Comparison of ENCODE assay signal across 11 cellular contexts in the genomic region with DNA sequence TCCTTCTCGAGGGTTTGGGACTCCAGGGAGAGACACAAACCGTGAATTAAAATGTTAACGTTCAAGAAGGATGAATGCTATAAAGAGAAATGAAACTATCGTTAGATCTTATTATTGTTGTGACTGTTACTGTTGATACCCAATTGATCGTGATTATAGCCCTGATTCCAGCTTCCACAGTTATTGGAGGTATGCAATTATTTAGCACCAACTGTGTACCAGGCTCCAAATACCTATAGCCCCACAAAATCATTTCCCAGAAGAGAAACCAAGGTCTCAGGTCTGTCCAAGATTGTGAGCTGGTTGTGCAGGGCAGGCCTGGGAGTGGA. TPM values are rescaled to one million over a fixed set of nuclear protein-coding genes. Genes with fewer than 3 reads are reported as not detected.
DNase-seq lines count a peak whose midpoint lies in the region; ATAC-seq and TF ChIP-seq lines count a peak whose summit lies in the region.
"Had no signal": no experiment of that assay in that cellular context is flagged by ENCODE, and none has a peak within 500 bp of the region (broad histone marks: within the 10 kb centered on the region; RNA-seq: fewer than 3 reads in every experiment).

No MANE protein-coding gene starts in this region.

- H2BK20ac ChIP-seq in IMR-90 (ENCODE audit: low read depth, low read length): peak overlapping the region; percentile 1; the same call in 1 of the 2 replicates

- no peak overlapping the region for H3K56ac ChIP-seq in IMR-90 (ENCODE audit: extremely low read depth, insufficient read depth, low read length)

- H2AFZ ChIP-seq in IMR-90 (replicated peaks; ENCODE audit: low read length, poor library complexity) (peak overlapping the region; percentile 87), mammary epithelial cell (ENCODE audit: low read depth, low read length) (peak overlapping the region; percentile 72), mesenchymal stem cell (ENCODE audit: low read depth, low read length) (peak overlapping the region; percentile 42)

- H3K23ac ChIP-seq in IMR-90 (ENCODE audit: low read depth, low read length) (no peak overlapping the region), mesenchymal stem cell (ENCODE audit: low read length in 2 of 2) (no peak overlapping the region)

- H3K27ac ChIP-seq in IMR-90 (ENCODE audit: insufficient read depth, low read length) (peak overlapping the region; percentile 56), mammary epithelial cell (ENCODE audit: insufficient read depth, low read depth, low read length) (no peak overlapping the region), mesenchymal stem cell (ENCODE audit: low read length, poor library complexity, severe bottlenecking) (peak overlapping the region; percentile 52), subcutaneous abdominal adipose tissue (ENCODE audit: low read depth, low read length) (peak overlapping the region; percentile 95)

- peak overlapping the region; percentile 69 for H2BK120ac ChIP-seq in IMR-90 (ENCODE audit: low read depth, low read length)
- H2BK120ac ChIP-seq in mesenchymal stem cell (ENCODE audit: low read depth, low read length): peak overlapping the region; percentile 98

- H3K79me1 ChIP-seq in IMR-90 (ENCODE audit: low read depth in 1 of 2, low read length in 2 of 2) (no peaks in the 10 kb centered on the region; a peak in 1 of 4 replicates), mesenchymal stem cell (replicated peaks; ENCODE audit: low read length, poor library complexity, severe bottlenecking) (no peaks in the 10 kb centered on the region)

- peaks cover 24% of the 10 kb centered on the region for H3K4me1 ChIP-seq in IMR-90 (ENCODE audit: control insufficient read depth, insufficient read depth, low read length)
- H3K4me1 ChIP-seq in mammary epithelial cell (ENCODE audit: insufficient read depth, low read length): peaks cover 18% of the 10 kb centered on the region
- peaks cover 28% of the 10 kb centered on the region for H3K4me1 ChIP-seq in mesenchymal stem cell (ENCODE audit: control insufficient read depth, insufficient read depth, low read depth, low read length)
- H3K4me1 ChIP-seq in subcutaneous abdominal adipose tissue (ENCODE audit: control insufficient read depth in 5 of 5, insufficient read depth in 5 of 5, low read length in 5 of 5): peaks cover 19 to 44% (median 38%) of the 10 kb centered on the region in 5 donors

- in situ Hi-C loops in IMR-90 (cut with MboI; ENCODE audit: low sequenced_read_pairs): no loop called here
- in situ Hi-C loops in mammary epithelial cell (cut with MboI; ENCODE audit: low sequenced_read_pairs in 2 of 2): no loop called here

- H3K4me2 ChIP-seq in IMR-90 (ENCODE audit: low read depth, low read length) (peak overlapping the region; percentile 40; the same call in 1 of the 2 replicates), mammary epithelial cell (ENCODE audit: insufficient read depth, low read depth, low read length) (peak overlapping the region; percentile 59), mesenchymal stem cell (ENCODE audit: low read length, poor library complexity, severe bottlenecking) (peak overlapping the region; percentile 6)

- peaks cover 9% of the 10 kb centered on the region; the same call in 1 of the 2 replicates for H3K9me1 ChIP-seq in IMR-90 (ENCODE audit: insufficient read depth, low read length)

- H3K4ac ChIP-seq in IMR-90 (ENCODE audit: low read depth, low read length) (peak overlapping the region; percentile 49), mesenchymal stem cell (ENCODE audit: low read depth in 1 of 2, low read length in 2 of 2) (peak overlapping the region; percentile 28 to 96)

- dilution Hi-C loops in IMR-90 (cut with HindIII; ENCODE audit: low sequenced_read_pairs, unreplicated experiment) (no loop called here), mammary epithelial cell (cut with HindIII; ENCODE audit: low sequenced_read_pairs) (no loop called here)

- peak overlapping the region; percentile 16; the same call in 2 of the 3 replicates for H2BK15ac ChIP-seq in IMR-90 (ENCODE audit: low read depth, low read length)
- peak overlapping the region; percentile 97 for H2BK15ac ChIP-seq in mesenchymal stem cell (ENCODE audit: low read depth, poor library complexity, severe bottlenecking)

- H4K91ac ChIP-seq in IMR-90 (ENCODE audit: insufficient read depth, low read depth, low read length) (peak overlapping the region; percentile 72), mesenchymal stem cell (ENCODE audit: low read length) (peak overlapping the region; percentile 83)

- DNase-seq in IMR-90 (no peak), mammary epithelial cell (no peak), mesenchymal stem cell (no peak), mesenteric fat pad (ENCODE audit: low spot score) (no peak), NCI-H524 treated with DMSO at 0.1 percent for 48 hours (lab: John Stamatoyannopoulos, UW) (no peak), NOMO-1 (lab: John Stamatoyannopoulos, UW; ENCODE audit: unreplicated experiment in 2 of 2) (no peak), GM19240 (ENCODE audit: insufficient read length, low spot score) (no peak)
- DNase-seq: activated naive CD8-positive, alpha-beta T cell treated with anti-CD3 and anti-CD28 coated beads, Interleukin-2, amount 50 U/mL, for 24 hours; endodermal cell; naive B cell had no signal

- no peaks in the 10 kb centered on the region for H4K20me1 ChIP-seq in IMR-90 (ENCODE audit: insufficient read depth, low read length)
- no peaks in the 10 kb centered on the region for H4K20me1 ChIP-seq in mammary epithelial cell (ENCODE audit: insufficient read depth, low read length)

- H3K18ac ChIP-seq in IMR-90 (ENCODE audit: low read depth, low read length) (peak overlapping the region; percentile 63), mesenchymal stem cell (ENCODE audit: low read depth in 1 of 2, low read length in 2 of 2) (peak overlapping the region; percentile 94 to 96)

- CTCF ChIA-PET in IMR-90 (lab: Yijun Ruan, JAX): no interaction called here
- CTCF ChIA-PET in mammary epithelial cell (lab: Charles Lee; ENCODE audit: low non-redundant PET): no interaction called here

- peak overlapping the region; percentile 47 for H2BK5ac ChIP-seq in IMR-90 (ENCODE audit: low read depth, low read length, poor library complexity, severe bottlenecking)
- no peak overlapping the region for H2BK5ac ChIP-seq in mesenchymal stem cell (ENCODE audit: low read depth, low read length, poor library complexity, severe bottlenecking)

- POLR2A ChIA-PET in IMR-90 (lab: Charles Lee; ENCODE audit: unreplicated experiment): no interaction called here

- peak overlapping the region; percentile 99 to 100 for H2BK12ac ChIP-seq in mesenchymal stem cell (ENCODE audit: low read length in 2 of 2)

- no peak for TF ChIP-seq RAD21 in IMR-90 (IDR thresholded peaks at IDR 0.05; ENCODE audit: low read length)

- ATAC-seq in IMR-90 (ENCODE audit: low read depth): peak; percentile 30; the same call in 1 of the 2 replicates
- ATAC-seq: activated naive CD8-positive, alpha-beta T cell treated with anti-CD3 and anti-CD28 coated beads, Interleukin-2, amount 50 U/mL, for 24 hours had no signal

- TF ChIP-seq POLR2A in IMR-90 (IDR thresholded peaks at IDR 0.05; ENCODE audit: low read depth, low read length): no peak

- BruUV-seq in IMR-90 (replicated peaks; lab: Mats Ljungman, UMichigan) (no TSS peak), mammary epithelial cell (replicated peaks; lab: Mats Ljungman, UMichigan) (no TSS peak)

- H4K8ac ChIP-seq in IMR-90 (ENCODE audit: low read depth in 2 of 2, low read length in 2 of 2): peak overlapping the region; percentile 17 to 84; a peak in 2 of 4 replicates
- peak overlapping the region; percentile 92 for H4K8ac ChIP-seq in mesenchymal stem cell (ENCODE audit: low read length)

- H3K14ac ChIP-seq in IMR-90 (replicated peaks; ENCODE audit: low read depth, low read length): peak overlapping the region; percentile 49; the same call in 1 of the 2 replicates
- peak overlapping the region in 1 of 2 experiments; percentile 57 for H3K14ac ChIP-seq in mesenchymal stem cell (ENCODE audit: low read length in 2 of 2)

- H3K9me3 ChIP-seq in IMR-90 (ENCODE audit: control insufficient read depth, insufficient read depth, low read length): no peaks in the 10 kb centered on the region
- H3K9me3 ChIP-seq in mammary epithelial cell (replicated peaks; ENCODE audit: insufficient read depth, low read length): peaks cover 3% of the 10 kb centered on the region
- no peaks in the 10 kb centered on the region for H3K9me3 ChIP-seq in mesenchymal stem cell (ENCODE audit: control insufficient read depth, low read length)
- H3K9me3 ChIP-seq in subcutaneous abdominal adipose tissue (ENCODE audit: control insufficient read depth in 5 of 5, low read length in 5 of 5): peaks cover 0 to 4% (median 0%) of the 10 kb centered on the region in 5 donors

- TF ChIP-seq CTCF in IMR-90 (conservative IDR thresholded peaks at IDR 0.05; ENCODE audit: low read depth, low read length) (no peak), mammary epithelial cell (conservative IDR thresholded peaks at IDR 0.05 in 1 of 2, IDR thresholded peaks at IDR 0.05 in 1 of 2; ENCODE audit: extremely low read depth in 1 of 2, insufficient read depth in 1 of 2, low read depth in 1 of 2, low read length in 2 of 2) (no peak)

- peak overlapping the region; percentile 40; the same call in 1 of the 2 replicates for H3K9ac ChIP-seq in IMR-90 (ENCODE audit: low read depth, low read length)
- H3K9ac ChIP-seq in mammary epithelial cell (ENCODE audit: insufficient read depth, low read length): no peak overlapping the region
- peak overlapping the region; percentile 76 for H3K9ac ChIP-seq in mesenchymal stem cell (ENCODE audit: low read length)
- H3K9ac ChIP-seq in subcutaneous abdominal adipose tissue (ENCODE audit: low read length in 5 of 5): peak overlapping the region; percentile 14 to 54 (median 47)

- H2AK9ac ChIP-seq in IMR-90 (replicated peaks; ENCODE audit: low read depth, low read length, poor library complexity): no peak overlapping the region

- 100% methylated on average over 1 of the region's 5 CpGs; no CpG with 5 or more reads in 1 of the 2 experiments for WGBS in IMR-90 (ENCODE audit: extremely low coverage in 2 of 2, insufficient read length in 1 of 2), 2 experiments
- 16% methylated on average over 5 of the region's 5 CpGs for WGBS in mammary epithelial cell (ENCODE audit: low coverage, missing lambda C conversion rate)
- 86% methylated on average over 5 of the region's 5 CpGs for WGBS in mesenchymal stem cell

- intact Hi-C loops in IMR-90 (cut with micrococcal nuclease) (no loop called here), mammary epithelial cell (cut with micrococcal nuclease) (no loop called here)

- H3K4me3 ChIP-seq in IMR-90 (ENCODE audit: insufficient read depth, low read depth, low read length) (no peak overlapping the region), mammary epithelial cell (replicated peaks in 1 of 3; ENCODE audit: insufficient read depth in 1 of 3, low read depth in 2 of 3, low read length in 3 of 3) (peak overlapping the region in 1 of 3 experiments; percentile 11), mesenchymal stem cell (ENCODE audit: insufficient read depth in 1 of 2, low read depth in 1 of 2, low read length in 2 of 2) (peak overlapping the region in 1 of 2 experiments; percentile 45), subcutaneous abdominal adipose tissue (ENCODE audit: low read depth in 1 of 5, low read length in 5 of 5) (no peak overlapping the region)

- H3K36me3 ChIP-seq in IMR-90 (ENCODE audit: control insufficient read depth, insufficient read depth, low read length) (no peaks in the 10 kb centered on the region), mammary epithelial cell (ENCODE audit: insufficient read depth, low read length) (no peaks in the 10 kb centered on the region), mesenchymal stem cell (ENCODE audit: control insufficient read depth in 1 of 2, insufficient read depth in 2 of 2, low read depth in 1 of 2, low read length in 2 of 2) (no peaks in the 10 kb centered on the region), subcutaneous abdominal adipose tissue (ENCODE audit: control insufficient read depth in 5 of 5, insufficient read depth in 5 of 5, low read length in 5 of 5) (no peaks in the 10 kb centered on the region)

- H3K79me2 ChIP-seq in mammary epithelial cell (ENCODE audit: insufficient read depth, low read length): no peaks in the 10 kb centered on the region

- H4K5ac ChIP-seq in IMR-90 (ENCODE audit: low read depth, low read length): peak overlapping the region; percentile 60

- H2AK5ac ChIP-seq in IMR-90 (ENCODE audit: low read depth, low read length) (peak overlapping the region; percentile 41; the same call in 1 of the 2 replicates), mesenchymal stem cell (ENCODE audit: low read length, severe bottlenecking) (peak overlapping the region; percentile 31)

- no peaks in the 10 kb centered on the region for H3K27me3 ChIP-seq in IMR-90 (ENCODE audit: control insufficient read depth, insufficient read depth, low read length)
- no peaks in the 10 kb centered on the region for H3K27me3 ChIP-seq in mammary epithelial cell (ENCODE audit: insufficient read depth, low read length)
- peaks cover 5 to 6% of the 10 kb centered on the region in 2 experiments for H3K27me3 ChIP-seq in mesenchymal stem cell (ENCODE audit: control insufficient read depth in 1 of 2, insufficient read depth in 1 of 2, low read length in 2 of 2)
- H3K27me3 ChIP-seq in subcutaneous abdominal adipose tissue (ENCODE audit: control insufficient read depth in 5 of 5, insufficient read depth in 4 of 5, low read length in 5 of 5): no peaks in the 10 kb centered on the region

RNA-seq across cellular contexts. Expression of a gene that starts 30.1 kb away (rescaled TPM):
- total RNA-seq in IMR-90 (2012; rRNA removed) (21.9 and 26.9 TPM in 2 replicates), mammary epithelial cell (10 to 100 TPM; 43.7 to 77.5 TPM), mesenteric fat pad (207 TPM)
- polyA plus RNA-seq in IMR-90 (2012; rRNA removed) (29.2 and 32.1 TPM in 2 replicates), mammary epithelial cell (8.9 TPM)
- 19.6 and 28.1 TPM in 2 replicates for polyA plus RNA-seq in IMR-90 (2012; cell fraction: cytosol; rRNA removed)
- 23.6 and 45.1 TPM in 2 replicates for polyA plus RNA-seq in IMR-90 (2012; cell fraction: nucleus; rRNA removed; ENCODE audit: low replicate concordance)
- 43.2 TPM for polyA minus RNA-seq in mammary epithelial cell
- 101 TPM for polyA plus RNA-seq in mesenchymal stem cell (2013, experiment 1 of 2)
- 98.4 TPM for polyA plus RNA-seq in mesenchymal stem cell (2013, experiment 2 of 2)

Comparison
In these comparisons a context has a peak if more than half of its experiments do, and no peak if none do; other contexts are left out.
1. H3K4me2 ChIP-seq: peak in every context shown above with its lines; median percentile 59 in mammary epithelial cell; 40 in IMR-90; 6 in mesenchymal stem cell.